12 cellular contexts compared by ENCODE assay signal in genomic region chr6:102485480-102485879, GRCh38.
DNase-seq lines count a peak whose midpoint lies in the region; ATAC-seq and TF ChIP-seq lines count a peak whose summit lies in the region.
"Had no signal": no experiment of that assay in that cellular context is flagged by ENCODE, and none has a peak within 500 bp of the region (broad histone marks: within the 10 kb centered on the region; RNA-seq: fewer than 3 reads in every experiment).

No MANE protein-coding gene starts in this region.

- H3K27ac Mint-ChIP-seq in endothelial cell (ENCODE audit: unreplicated experiment): no peak overlapping the region
- H3K27ac Mint-ChIP-seq: CD8-positive, alpha-beta T cell had no signal

- no peak overlapping the region for H3K4me3 Mint-ChIP-seq in endothelial cell (ENCODE audit: unreplicated experiment)
- H3K4me3 Mint-ChIP-seq: CD8-positive, alpha-beta T cell had no signal

- H3K36me3 Mint-ChIP-seq in endothelial cell (ENCODE audit: low read depth, unreplicated experiment): no peaks in the 10 kb centered on the region
- H3K36me3 Mint-ChIP-seq: CD8-positive, alpha-beta T cell had no signal

- H3K27me3 Mint-ChIP-seq in endothelial cell (ENCODE audit: unreplicated experiment): no peaks in the 10 kb centered on the region

- TF ChIP-seq CTCF in endothelial cell (IDR thresholded peaks at IDR 0.05; ENCODE audit: unreplicated experiment): no peak

- no peaks in the 10 kb centered on the region for H3K9me3 Mint-ChIP-seq in endothelial cell (ENCODE audit: unreplicated experiment)

- ATAC-seq in HG02885 (IDR thresholded peaks at IDR 0.05; ENCODE audit: poor library complexity, unreplicated experiment): no peak
- ATAC-seq: A549; CD8-positive, alpha-beta T cell had no signal

- H3K4me1 Mint-ChIP-seq in endothelial cell (ENCODE audit: unreplicated experiment): no peaks in the 10 kb centered on the region

- DNase-seq in NCI-H82 (lab: John Stamatoyannopoulos, UW): peak; percentile 31
- no peak for DNase-seq in NCI-H82 treated with DMSO at 0.1 percent for 48 hours (lab: John Stamatoyannopoulos, UW; ENCODE audit: unreplicated experiment)
- peak; percentile 60 for DNase-seq in NCI-H1694 treated with DMSO at 0.1 percent for 48 hours (lab: John Stamatoyannopoulos, UW)
- DNase-seq in NCI-H748 (lab: John Stamatoyannopoulos, UW; ENCODE audit: unreplicated experiment): peak; percentile 26
- DNase-seq in hepatic stellate cell (ENCODE audit: low spot score): no peak
- DNase-seq in endothelial cell (ENCODE audit: low spot score): no peak
- DNase-seq: AML-193; Calu3; CD8-positive, alpha-beta T cell; GM23248 had no signal

Comparison
In these comparisons a context has a peak if more than half of its experiments do, and no peak if none do; other contexts are left out.
1. DNase-seq: peak in NCI-H82 (single experiment), NCI-H1694 treated with DMSO at 0.1 percent for 48 hours (single experiment) and NCI-H748 (single experiment); none in NCI-H82 treated with DMSO at 0.1 percent for 48 hours (single experiment), hepatic stellate cell (single experiment) and endothelial cell (single experiment).